ENCODE assay signal across 2 cellular contexts in genomic region chr21:44403106-44404020, GRCh38.
TF ChIP-seq lines count a peak whose summit lies in the region.

No MANE protein-coding gene starts in this region.

TF ChIP-seq in SK-N-SH, 30 proteins besides CTCF, POLR2A, EP300 and RAD21 (continued from another document):
- TF ChIP-seq REST (IDR thresholded peaks at IDR 0.05; ENCODE audit: low read depth, low read length) (no peak), RCOR1 (IDR thresholded peaks at IDR 0.05; ENCODE audit: low read length) (no peak), PBX3 (IDR thresholded peaks at IDR 0.05) (no peak), USF1 (IDR thresholded peaks at IDR 0.05; ENCODE audit: borderline replicate concordance, low read depth) (no peak), SIN3A (IDR thresholded peaks at IDR 0.05; ENCODE audit: borderline replicate concordance, low read depth, low read length) (no peak), GABPA (IDR thresholded peaks at IDR 0.05; ENCODE audit: low read depth) (no peak), ZBTB33 (IDR thresholded peaks at IDR 0.05; ENCODE audit: borderline replicate concordance, low read depth) (no peak)

TF ChIP-seq in SK-N-SH treated with all-trans-retinoic acid at 6 μM for 48 hours, 23 proteins besides CTCF, POLR2A, EP300 and RAD21 (continued from another document):
- TF ChIP-seq TSHZ2 (CRISPR knock-in tag; IDR thresholded peaks at IDR 0.05) (no peak), RARB (CRISPR knock-in tag; IDR thresholded peaks at IDR 0.05) (no peak), PPARA (CRISPR knock-in tag; IDR thresholded peaks at IDR 0.05; ENCODE audit: borderline replicate concordance) (no peak), CREB5 (CRISPR knock-in tag; IDR thresholded peaks at IDR 0.05; ENCODE audit: low read depth) (no peak), OSR1 (CRISPR knock-in tag; IDR thresholded peaks at IDR 0.05) (no peak), ZNF565 (CRISPR knock-in tag; conservative IDR thresholded peaks at IDR 0.05; ENCODE audit: low read depth) (no peak), ZNF8 (CRISPR knock-in tag; IDR thresholded peaks at IDR 0.05) (no peak), ZFP3 (CRISPR knock-in tag; IDR thresholded peaks at IDR 0.05) (no peak), BACH2 (CRISPR knock-in tag; IDR thresholded peaks at IDR 0.05; ENCODE audit: borderline replicate concordance) (no peak)
